Comparison of ENCODE assay signal across 8 cellular contexts in the genomic region with DNA sequence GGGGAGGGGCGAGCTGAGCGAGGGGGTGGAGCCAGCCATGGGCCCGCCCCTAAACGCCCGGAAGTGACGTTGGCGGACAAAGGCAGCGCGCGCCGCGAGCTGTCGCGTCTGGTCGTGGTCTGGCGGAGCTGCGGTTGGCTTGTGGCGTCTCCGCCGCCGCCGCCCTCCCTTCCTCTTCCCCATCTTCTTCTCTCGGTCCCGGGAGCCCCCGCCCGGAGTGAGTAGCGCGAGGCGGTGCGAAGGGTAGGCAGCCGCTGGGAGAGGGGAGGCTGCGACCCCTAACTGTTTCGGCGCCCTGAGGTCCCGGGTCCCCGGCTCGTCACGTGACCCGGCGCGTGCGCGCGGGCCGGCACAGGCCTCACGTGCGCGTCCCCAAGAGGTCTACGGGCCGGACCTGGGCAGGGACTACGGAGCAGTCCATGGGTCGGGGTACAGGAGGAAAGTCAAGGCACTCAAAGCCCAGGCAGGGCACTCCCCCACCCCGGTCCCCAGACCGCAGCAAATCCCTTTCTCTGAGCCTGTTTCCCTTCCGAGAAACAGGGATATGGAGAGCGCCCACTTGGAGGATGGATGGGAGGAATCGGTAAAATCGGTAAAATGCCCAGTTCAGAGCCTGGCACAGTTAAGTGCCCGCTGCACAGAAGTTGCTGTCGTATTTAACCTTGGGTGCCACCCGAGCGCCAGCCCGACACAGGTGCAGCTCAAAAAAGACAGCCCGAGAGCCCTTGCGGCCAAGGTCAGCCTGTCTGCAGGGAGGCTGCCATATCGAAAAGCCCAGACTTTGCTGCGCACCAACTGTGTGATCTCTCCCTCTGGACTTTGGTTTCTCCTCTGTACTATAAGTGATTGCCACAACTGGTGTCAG. TPM values are rescaled to one million over a fixed set of nuclear protein-coding genes. Genes with fewer than 3 reads are reported as not detected.
DNase-seq lines count a peak whose midpoint lies in the region; ATAC-seq and TF ChIP-seq lines count a peak whose summit lies in the region.

A gene with protein sequence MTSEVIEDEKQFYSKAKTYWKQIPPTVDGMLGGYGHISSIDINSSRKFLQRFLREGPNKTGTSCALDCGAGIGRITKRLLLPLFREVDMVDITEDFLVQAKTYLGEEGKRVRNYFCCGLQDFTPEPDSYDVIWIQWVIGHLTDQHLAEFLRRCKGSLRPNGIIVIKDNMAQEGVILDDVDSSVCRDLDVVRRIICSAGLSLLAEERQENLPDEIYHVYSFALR (plus strand): TSS at position 85 of the 865 bp plus-strand sequence. CDS start 6,541 bp downstream, outside the sequence.

- peak within 1 kb of the TSS; percentile 85 for H3K4me3 ChIP-seq in GM23248
- H3K4me3 ChIP-seq in SJCRH30, result peak within 1 kb of the TSS; percentile 76
- H3K4me3 ChIP-seq in neuron (ENCODE audit: low read length), result peak within 1 kb of the TSS; percentile 94

- peak; percentile 81 for DNase-seq in EL
- peak; percentile 94 for DNase-seq in GM23248
- DNase-seq in LHCN-M2 (ENCODE audit: low read depth), result peak; percentile 76
- DNase-seq in SJCRH30, result peak; percentile 80 to 90
- DNase-seq in activated gamma-delta T cell treated with Interleukin-2 at 50 U/mL for 16 hours, result peak; percentile 90
- peak in 1 of 2 donors; percentile 67 for DNase-seq in foreskin keratinocyte

- in situ Hi-C loops in GM23248 (cut with MboI), result no loop called here

- TF ChIP-seq CTCF in foreskin keratinocyte (conservative IDR thresholded peaks at IDR 0.05) (no peak), subcutaneous adipose tissue (IDR thresholded peaks at IDR 0.05; ENCODE audit: low read depth) (no peak)

- H3K27me3 ChIP-seq in GM23248 (replicated peaks; ENCODE audit: insufficient read depth), result no peaks in the 10 kb centered on the region
- peaks cover 5% of the 10 kb centered on the region for H3K27me3 ChIP-seq in SJCRH30
- H3K27me3 ChIP-seq in foreskin keratinocyte, result no peaks in the 10 kb centered on the region
- H3K27me3 ChIP-seq in neuron (ENCODE audit: insufficient read depth, low read length), result no peaks in the 10 kb centered on the region

- no peaks in the 10 kb centered on the region for H4K20me1 ChIP-seq in GM23248 (ENCODE audit: insufficient read depth)

- peak within 1 kb of the TSS; percentile 98 for H3K4me2 ChIP-seq in GM23248 (ENCODE audit: unreplicated experiment)

- H3F3A ChIP-seq in GM23248 (ENCODE audit: insufficient read depth), result peaks cover 40% of the 10 kb centered on the region

- WGBS in GM23248 (ENCODE audit: low coverage in 1 of 2, low lambda C conversion rate in 2 of 2, missing lambda C conversion rate in 2 of 2), 2 experiments, result 0 to 1% methylated on average over 43 to 65 of the region's 67 CpGs

- no peaks in the 10 kb centered on the region for H3K9me2 ChIP-seq in GM23248 (ENCODE audit: insufficient read depth)

- H3K79me2 ChIP-seq in GM23248 (ENCODE audit: insufficient read depth), result peaks cover 58% of the 10 kb centered on the region

- H3K4me1 ChIP-seq in GM23248 (ENCODE audit: insufficient read depth) (peaks cover 39% of the 10 kb centered on the region), SJCRH30 (peaks cover 18% of the 10 kb centered on the region), foreskin keratinocyte (peaks cover 5% of the 10 kb centered on the region), neuron (ENCODE audit: insufficient read depth, low read length) (peaks cover 28% of the 10 kb centered on the region)

- H2AFZ ChIP-seq in GM23248 (peak within 1 kb of the TSS; percentile 41), neuron (ENCODE audit: low read depth, low read length) (no peak within 1 kb of the TSS)

- peak; percentile 66 for ATAC-seq in foreskin keratinocyte

- H3K27ac ChIP-seq in GM23248, result peak within 1 kb of the TSS; percentile 96
- H3K27ac ChIP-seq in SJCRH30, result peak within 1 kb of the TSS; percentile 84
- peak within 1 kb of the TSS; percentile 88 for H3K27ac ChIP-seq in foreskin keratinocyte

- H3K36me3 ChIP-seq in GM23248 (ENCODE audit: low read depth), result no peaks in the 10 kb centered on the region
- no peaks in the 10 kb centered on the region for H3K36me3 ChIP-seq in SJCRH30
- peaks cover 3% of the 10 kb centered on the region for H3K36me3 ChIP-seq in neuron (ENCODE audit: insufficient read depth, low read length)

- peak within 1 kb of the TSS; percentile 94 for H3K9ac ChIP-seq in GM23248

- H3K9me3 ChIP-seq in GM23248 (ENCODE audit: low read depth) (no peaks in the 10 kb centered on the region), SJCRH30 (replicated peaks) (no peaks in the 10 kb centered on the region), neuron (ENCODE audit: low read length) (no peaks in the 10 kb centered on the region)

RNA-seq across cellular contexts. Expression of the gene that starts here (rescaled TPM):
- 32.6 and 44.5 TPM in 2 replicates for total RNA-seq in GM23248 (2014; rRNA removed; shearing (Covaris generic))
- polyA plus RNA-seq in GM23248 (2016; fragmentation: Nextera tagmentation; extraction: Ambion mirVana) (115 TPM in 2 replicates), foreskin keratinocyte (130 and 132 TPM in 2 replicates)
- total RNA-seq in LHCN-M2 (2014; rRNA removed) (23.9 and 24.3 TPM in 2 replicates), foreskin keratinocyte (64.2 and 70.9 TPM in 2 replicates), subcutaneous adipose tissue (10 to 100 TPM in 3 of 4 donors, 1 to 10 TPM in 1; 7.0 to 26.0 (median 16.9) TPM)
- 64.9 TPM for polyA plus RNA-seq in LHCN-M2 (2012)
- total RNA-seq in SJCRH30 (2014; rRNA removed; shearing (Covaris generic)), result 47.8 and 48.5 TPM in 2 replicates
